Comparison of ENCODE assay signal across 22 cellular contexts in the genomic region with DNA sequence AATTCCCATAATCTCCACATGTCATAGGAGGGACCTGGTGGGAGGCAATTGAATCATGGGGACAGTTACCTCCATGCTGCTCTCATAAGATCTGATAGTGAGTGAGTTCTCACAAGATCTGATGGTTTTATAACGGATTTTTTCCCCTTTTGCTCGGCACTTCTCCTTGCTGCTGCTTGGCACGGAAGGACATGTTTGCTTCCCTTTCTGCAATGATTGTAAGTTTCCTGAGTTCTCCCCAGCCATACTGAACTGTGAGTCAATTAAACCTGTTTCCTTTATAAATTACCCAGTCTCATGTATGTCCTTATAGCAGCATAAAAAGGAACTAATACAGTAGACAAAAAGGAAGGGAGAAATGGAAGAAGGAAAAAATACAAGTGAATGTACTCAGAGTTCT.
"Had no signal": no experiment of that assay in that cellular context is flagged by ENCODE, and none has a peak within 500 bp of the region (broad histone marks: within the 10 kb centered on the region; RNA-seq: fewer than 3 reads in every experiment).

No MANE protein-coding gene starts in this region.

- H3K4me1 ChIP-seq: esophagus squamous epithelium, gastrocnemius medialis, prostate gland, uterus had no signal

- H3K9me3 Mint-ChIP-seq: activated CD4-positive, alpha-beta memory T cell treated with anti-CD3 and anti-CD28 coated beads, Interleukin-2, amount 10 ng/mL, durations not matched to agents 7 days and 5 days; activated naive CD4-positive, alpha-beta T cell treated with anti-CD3 and anti-CD28 coated beads, Interleukin-2, amount 10 ng/mL, durations not matched to agents 7 days and 5 days; activated T-cell treated with anti-CD3 and anti-CD28 coated beads, Interleukin-2, amount 50 U/mL, for 72 hours; nephron had no signal

- H3K4me3 ChIP-seq: coronary artery, esophagus squamous epithelium, gastrocnemius medialis, ovary, prostate gland, testis, uterus had no signal

- H3K4me3 Mint-ChIP-seq: activated CD4-positive, alpha-beta memory T cell treated with anti-CD3 and anti-CD28 coated beads, Interleukin-2, amount 10 ng/mL, durations not matched to agents 7 days and 5 days; activated CD4-positive, alpha-beta T cell treated with anti-CD3 and anti-CD28 coated beads, Interleukin-2, amount 10 ng/mL, durations not matched to agents 24 days and 14 days; activated naive CD4-positive, alpha-beta T cell treated with anti-CD3 and anti-CD28 coated beads, Interleukin-2, amount 10 ng/mL, durations not matched to agents 7 days and 5 days; activated T-cell treated with anti-CD3 and anti-CD28 coated beads, Interleukin-2, amount 50 U/mL, for 72 hours; endodermal cell; nephron had no signal

- ATAC-seq: activated CD4-positive, CD25-positive, alpha-beta regulatory T cell treated with anti-CD3 and anti-CD28 coated beads, Interleukin-2, amount 50 U/mL, for 24 hours; activated T-cell treated with anti-CD3 and anti-CD28 coated beads, Interleukin-2, amount 50 U/mL, for 72 hours; gastrocnemius medialis had no signal

- H3K27me3 ChIP-seq: esophagus squamous epithelium, gastrocnemius medialis, neutrophil, ovary, testis, uterus had no signal

- H3K27ac Mint-ChIP-seq: activated CD4-positive, alpha-beta memory T cell treated with anti-CD3 and anti-CD28 coated beads, Interleukin-2, amount 10 ng/mL, durations not matched to agents 7 days and 5 days; activated CD4-positive, alpha-beta T cell treated with anti-CD3 and anti-CD28 coated beads, Interleukin-2, amount 10 ng/mL, durations not matched to agents 24 days and 14 days; activated naive CD4-positive, alpha-beta T cell treated with anti-CD3 and anti-CD28 coated beads, Interleukin-2, amount 10 ng/mL, durations not matched to agents 7 days and 5 days; activated T-cell treated with anti-CD3 and anti-CD28 coated beads, Interleukin-2, amount 50 U/mL, for 72 hours; endodermal cell; nephron had no signal

- H3K36me3 Mint-ChIP-seq: activated naive CD4-positive, alpha-beta T cell treated with anti-CD3 and anti-CD28 coated beads, Interleukin-2, amount 10 ng/mL, durations not matched to agents 7 days and 5 days had no signal

- H3K27me3 Mint-ChIP-seq: activated CD4-positive, alpha-beta memory T cell treated with anti-CD3 and anti-CD28 coated beads, Interleukin-2, amount 10 ng/mL, durations not matched to agents 7 days and 5 days; activated CD4-positive, alpha-beta T cell treated with anti-CD3 and anti-CD28 coated beads, Interleukin-2, amount 10 ng/mL, durations not matched to agents 24 days and 14 days; activated naive CD4-positive, alpha-beta T cell treated with anti-CD3 and anti-CD28 coated beads, Interleukin-2, amount 10 ng/mL, durations not matched to agents 7 days and 5 days had no signal

- H3K27ac ChIP-seq: coronary artery, esophagus squamous epithelium, gastrocnemius medialis, neutrophil, ovary, prostate gland, testis, uterus, VCaP had no signal

- DNase-seq: activated CD4-positive, alpha-beta memory T cell treated with anti-CD3 and anti-CD28 coated beads, Interleukin-2, amount 10 ng/mL, durations not matched to agents 7 days and 5 days; activated CD4-positive, alpha-beta T cell treated with anti-CD3 and anti-CD28 coated beads, Interleukin-2, amount 10 ng/mL, durations not matched to agents 24 days and 14 days; activated effector memory CD4-positive, alpha-beta T cell treated with Interleukin-2 at 50 U/mL for 16 hours; activated naive CD4-positive, alpha-beta T cell treated with anti-CD3 and anti-CD28 coated beads, Interleukin-2, amount 10 ng/mL, durations not matched to agents 7 days and 5 days; activated T-cell treated with anti-CD3 and anti-CD28 coated beads, Interleukin-2, amount 50 U/mL, for 72 hours; amygdala; cerebellar nuclear complex; endodermal cell; esophagus squamous epithelium; gastrocnemius medialis; midbrain; ovary; stimulated activated CD4-positive, alpha-beta T cell treated with anti-CD3 and anti-CD28 coated beads, Interleukin-2, amount 100 ng/mL, for 48 hours; stimulated activated naive CD4-positive, alpha-beta T cell; testis; uterus had no signal

- H3K36me3 ChIP-seq: esophagus squamous epithelium, gastrocnemius medialis, neutrophil, ovary, prostate gland, uterus had no signal

- H3K4me1 Mint-ChIP-seq: activated CD4-positive, alpha-beta memory T cell treated with anti-CD3 and anti-CD28 coated beads, Interleukin-2, amount 10 ng/mL, durations not matched to agents 7 days and 5 days; activated CD4-positive, alpha-beta T cell treated with anti-CD3 and anti-CD28 coated beads, Interleukin-2, amount 10 ng/mL, durations not matched to agents 24 days and 14 days; activated naive CD4-positive, alpha-beta T cell treated with anti-CD3 and anti-CD28 coated beads, Interleukin-2, amount 10 ng/mL, durations not matched to agents 7 days and 5 days had no signal

- H3K9me3 ChIP-seq: esophagus squamous epithelium, gastrocnemius medialis, neutrophil, ovary, prostate gland, testis, uterus had no signal
